9 cellular contexts compared by ENCODE assay signal in genomic region chr5:54753034-54753433, GRCh38.
DNase-seq lines count a peak whose midpoint lies in the region; ATAC-seq and TF ChIP-seq lines count a peak whose summit lies in the region.
"Had no signal": no experiment of that assay in that cellular context is flagged by ENCODE, and none has a peak within 500 bp of the region (broad histone marks: within the 10 kb centered on the region; RNA-seq: fewer than 3 reads in every experiment).

No MANE protein-coding gene starts in this region.

- TF ChIP-seq CTCF in mucosa of descending colon (IDR thresholded peaks at IDR 0.05) = no peak
- TF ChIP-seq CTCF in BE2C (IDR thresholded peaks at IDR 0.05; ENCODE audit: low read depth, low read length) = no peak

- peak overlapping the region in 1 of 3 donors; percentile 20 for H3K4me3 Mint-ChIP-seq in T-cell

- peaks cover 18 to 25% (median 24%) of the 10 kb centered on the region in 3 donors for H3K4me1 Mint-ChIP-seq in T-cell

- DNase-seq in NK-92 treated with Interleukin-12 subunit alpha and Interleukin-12 subunit beta, amount 100 ng/mL, for 24 hours (lab: John Stamatoyannopoulos, UW) = peak; percentile 21
- DNase-seq in NK-92 (lab: John Stamatoyannopoulos, UW; ENCODE audit: unreplicated experiment) = no peak
- peak in 2 of 34 experiments; percentile 6 to 13 for DNase-seq in T-cell
- DNase-seq in mucosa of descending colon = no peak
- no peak for DNase-seq in NCI-H2081 treated with DMSO at 0.1 percent for 48 hours (lab: John Stamatoyannopoulos, UW)
- DNase-seq in DMS79 treated with DMSO at 0.1 percent for 48 hours (lab: John Stamatoyannopoulos, UW) = no peak
- no peak for DNase-seq in BE2C

- ATAC-seq in HG02973 (IDR thresholded peaks at IDR 0.05; ENCODE audit: unreplicated experiment) = peak; percentile 73
- peak in 3 of 4 experiments; percentile 40 to 58 (median 40) for ATAC-seq in T-cell (replicated peaks in 1 of 4)
- ATAC-seq in mucosa of descending colon = peak; percentile 66

- POLR2A ChIA-PET in T-cell (lab: Charles Lee) = no interaction called here

- H3K27ac Mint-ChIP-seq in T-cell = no peak overlapping the region

- peaks cover 0 to 5% (median 0%) of the 10 kb centered on the region in 3 donors for H3K9me3 Mint-ChIP-seq in T-cell

- H3K4me1 ChIP-seq in mucosa of descending colon (ENCODE audit: low read depth) = no peaks in the 10 kb centered on the region
- no peaks in the 10 kb centered on the region for H3K4me1 ChIP-seq in BE2C

- H3K27me3 Mint-ChIP-seq in T-cell = no peaks in the 10 kb centered on the region

- H3K4me3 ChIP-seq in mucosa of descending colon (no peak overlapping the region), BE2C (ENCODE audit: low read depth, low read length) (no peak overlapping the region)
- H3K4me3 ChIP-seq: SK-N-MC had no signal

- H3K36me3 Mint-ChIP-seq in T-cell = no peaks in the 10 kb centered on the region

- intact Hi-C loops in mucosa of descending colon (cut with DNase I, micrococcal nuclease) = no loop called here

- CTCF ChIA-PET in T-cell (lab: Charles Lee) = interaction anchor here in 1 of 2 donors (0.6 to 1.1 kb wide), 2 partner anchors 9 to 30 kb away, joined by 3 to 8 read pairs; no protein-coding TSS in a partner anchor

- H3K36me3 ChIP-seq in mucosa of descending colon (ENCODE audit: low read depth) = no peaks in the 10 kb centered on the region
- H3K36me3 ChIP-seq in BE2C = no peaks in the 10 kb centered on the region

- H3K9me3 ChIP-seq in mucosa of descending colon (no peaks in the 10 kb centered on the region), BE2C (no peaks in the 10 kb centered on the region)

- H3K27me3 ChIP-seq in BE2C = no peaks in the 10 kb centered on the region
